24 cellular contexts compared by ENCODE assay signal in genomic region chr7:116290740-116291139, GRCh38.
A peak's percentile ranks its signal among the peaks of the same experiment; 100 is the strongest.
DNase-seq lines count a peak whose midpoint lies in the region; ATAC-seq and TF ChIP-seq lines count a peak whose summit lies in the region.
"Had no signal": no experiment of that assay in that cellular context is flagged by ENCODE, and none has a peak within 500 bp of the region (broad histone marks: within the 10 kb centered on the region; RNA-seq: fewer than 3 reads in every experiment).

No MANE protein-coding gene starts in this region.

- H3K4me3 ChIP-seq in cardiac muscle cell, result no peak overlapping the region
- H3K4me3 ChIP-seq: GM12878, suprapubic skin, uterus had no signal

- TF ChIP-seq CTCF in cardiac muscle cell (IDR thresholded peaks at IDR 0.05; ENCODE audit: low read depth, low read length) (peak; percentile 14), WTC11 (IDR thresholded peaks at IDR 0.05) (no peak), osteocyte (IDR thresholded peaks at IDR 0.05) (peak; percentile 21)

- H3K9me3 Mint-ChIP-seq in WTC11 (peaks cover 13% of the 10 kb centered on the region), osteocyte (ENCODE audit: unreplicated experiment) (peaks cover 11% of the 10 kb centered on the region)

- H3K27me3 Mint-ChIP-seq in WTC11 (ENCODE audit: low read depth) (no peaks in the 10 kb centered on the region), osteocyte (ENCODE audit: unreplicated experiment) (no peaks in the 10 kb centered on the region)

- H3K9me3 ChIP-seq in cardiac muscle cell (ENCODE audit: low read depth), result no peaks in the 10 kb centered on the region
- H3K9me3 ChIP-seq: suprapubic skin, uterus had no signal

- POLR2A ChIA-PET in WTC11 (lab: Charles Lee), result interaction anchor here (0.8 kb wide), 1 partner anchor 15 kb away, joined by 4 read pairs; no protein-coding TSS in a partner anchor

- no peak for DNase-seq in cardiac muscle cell (ENCODE audit: low read depth in 1 of 2, low spot score in 1 of 2)
- no peak for DNase-seq in Right ventricle myocardium inferior (ENCODE audit: missing footprints)
- peak; percentile 17 for DNase-seq in WTC11 (ENCODE audit: low spot score)
- DNase-seq in hepatic stellate cell (ENCODE audit: low spot score), result peak; percentile 19
- no peak for DNase-seq in osteocyte (ENCODE audit: extremely low spot score, unreplicated experiment)
- no peak for DNase-seq in SIG-M5 treated with dmso at 0.1 percent for 504 hours (lab: John Stamatoyannopoulos, UW; ENCODE audit: unreplicated experiment)
- DNase-seq in cerebellar cortex (ENCODE audit: low spot score), result no peak
- DNase-seq: 8988T; activated CD8-positive, alpha-beta memory T cell treated with anti-CD3 and anti-CD28 coated beads, Interleukin-2, amount 50 U/mL, for 48 hours; activated gamma-delta T cell; amygdala; foreskin keratinocyte; GDM1; left ventricle myocardium superior; NCI-H2107; NCI-H524; right cardiac atrium; T-helper 1 cell; uterus had no signal

- H3K27ac ChIP-seq in cardiac muscle cell, result no peak overlapping the region
- H3K27ac ChIP-seq: C4-2B, foreskin keratinocyte, suprapubic skin, uterus had no signal

- no peaks in the 10 kb centered on the region for H3K36me3 Mint-ChIP-seq in WTC11
- peaks cover 2% of the 10 kb centered on the region for H3K36me3 Mint-ChIP-seq in osteocyte (ENCODE audit: unreplicated experiment)

- H3K4me1 Mint-ChIP-seq in WTC11 (no peaks in the 10 kb centered on the region), osteocyte (ENCODE audit: unreplicated experiment) (peaks cover 10% of the 10 kb centered on the region)
- H3K4me1 Mint-ChIP-seq: activated CD4-positive, alpha-beta T cell treated with anti-CD3 and anti-CD28 coated beads, Interleukin-2, amount 10 ng/mL, durations not matched to agents 24 days and 14 days had no signal

- H3K27me3 ChIP-seq in cardiac muscle cell, result no peaks in the 10 kb centered on the region
- H3K27me3 ChIP-seq: foreskin keratinocyte, suprapubic skin, uterus had no signal

- CTCF ChIA-PET in WTC11 (lab: Charles Lee), result interaction anchor here (1.4 kb wide), 1 partner anchor 236 kb away, joined by 3 read pairs; no protein-coding TSS in a partner anchor

- no peaks in the 10 kb centered on the region for H3K4me1 ChIP-seq in cardiac muscle cell (ENCODE audit: low read depth)
- H3K4me1 ChIP-seq: suprapubic skin, uterus had no signal

- no peak for ATAC-seq in Right ventricle myocardium inferior
- ATAC-seq in WTC11, result peak; percentile 98
- ATAC-seq in GM21786 (IDR thresholded peaks at IDR 0.05; ENCODE audit: unreplicated experiment), result no peak
- ATAC-seq: foreskin keratinocyte, GM12878, left ventricle myocardium superior had no signal

- H3K36me3 ChIP-seq in cardiac muscle cell, result no peaks in the 10 kb centered on the region
- H3K36me3 ChIP-seq: suprapubic skin, uterus had no signal

- intact Hi-C loops in Right ventricle myocardium inferior (cut with DNase I), result no loop called here

- H3K4me3 Mint-ChIP-seq in WTC11, result no peak overlapping the region
- H3K4me3 Mint-ChIP-seq in osteocyte (ENCODE audit: unreplicated experiment), result no peak overlapping the region
- H3K4me3 Mint-ChIP-seq: activated CD4-positive, alpha-beta T cell treated with anti-CD3 and anti-CD28 coated beads, Interleukin-2, amount 10 ng/mL, durations not matched to agents 24 days and 14 days had no signal

- H3K27ac Mint-ChIP-seq in WTC11 (no peak overlapping the region), osteocyte (ENCODE audit: unreplicated experiment) (no peak overlapping the region)
- H3K27ac Mint-ChIP-seq: activated CD4-positive, alpha-beta T cell treated with anti-CD3 and anti-CD28 coated beads, Interleukin-2, amount 10 ng/mL, durations not matched to agents 24 days and 14 days had no signal

TF ChIP-seq in WTC11, 78 proteins besides CTCF, POLR2A, EP300 and RAD21:
- TF ChIP-seq, protein P1, sequence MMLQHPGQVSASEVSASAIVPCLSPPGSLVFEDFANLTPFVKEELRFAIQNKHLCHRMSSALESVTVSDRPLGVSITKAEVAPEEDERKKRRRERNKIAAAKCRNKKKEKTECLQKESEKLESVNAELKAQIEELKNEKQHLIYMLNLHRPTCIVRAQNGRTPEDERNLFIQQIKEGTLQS (CRISPR knock-in tag; conservative IDR thresholded peaks at IDR 0.05), result no peak
- no peak for TF ChIP-seq SMAD4 (CRISPR knock-in tag; IDR thresholded peaks at IDR 0.05)
- TF ChIP-seq, protein P2, sequence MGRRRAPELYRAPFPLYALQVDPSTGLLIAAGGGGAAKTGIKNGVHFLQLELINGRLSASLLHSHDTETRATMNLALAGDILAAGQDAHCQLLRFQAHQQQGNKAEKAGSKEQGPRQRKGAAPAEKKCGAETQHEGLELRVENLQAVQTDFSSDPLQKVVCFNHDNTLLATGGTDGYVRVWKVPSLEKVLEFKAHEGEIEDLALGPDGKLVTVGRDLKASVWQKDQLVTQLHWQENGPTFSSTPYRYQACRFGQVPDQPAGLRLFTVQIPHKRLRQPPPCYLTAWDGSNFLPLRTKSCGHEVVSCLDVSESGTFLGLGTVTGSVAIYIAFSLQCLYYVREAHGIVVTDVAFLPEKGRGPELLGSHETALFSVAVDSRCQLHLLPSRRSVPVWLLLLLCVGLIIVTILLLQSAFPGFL (CRISPR knock-in tag; IDR thresholded peaks at IDR 0.05; ENCODE audit: borderline replicate concordance), result no peak
- TF ChIP-seq, protein P3, sequence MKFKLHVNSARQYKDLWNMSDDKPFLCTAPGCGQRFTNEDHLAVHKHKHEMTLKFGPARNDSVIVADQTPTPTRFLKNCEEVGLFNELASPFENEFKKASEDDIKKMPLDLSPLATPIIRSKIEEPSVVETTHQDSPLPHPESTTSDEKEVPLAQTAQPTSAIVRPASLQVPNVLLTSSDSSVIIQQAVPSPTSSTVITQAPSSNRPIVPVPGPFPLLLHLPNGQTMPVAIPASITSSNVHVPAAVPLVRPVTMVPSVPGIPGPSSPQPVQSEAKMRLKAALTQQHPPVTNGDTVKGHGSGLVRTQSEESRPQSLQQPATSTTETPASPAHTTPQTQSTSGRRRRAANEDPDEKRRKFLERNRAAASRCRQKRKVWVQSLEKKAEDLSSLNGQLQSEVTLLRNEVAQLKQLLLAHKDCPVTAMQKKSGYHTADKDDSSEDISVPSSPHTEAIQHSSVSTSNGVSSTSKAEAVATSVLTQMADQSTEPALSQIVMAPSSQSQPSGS (CRISPR knock-in tag; IDR thresholded peaks at IDR 0.05; ENCODE audit: borderline replicate concordance, low read depth), result no peak

Comparison
In these comparisons a context has a peak if more than half of its experiments do, and no peak if none do; other contexts are left out.
1. DNase-seq: peak in WTC11 (single experiment) and hepatic stellate cell (single experiment); none in cardiac muscle cell (0 of 2), Right ventricle myocardium inferior (single experiment), osteocyte (single experiment), SIG-M5 treated with dmso at 0.1 percent for 504 hours (single experiment) and cerebellar cortex (single experiment).